Comparison of ENCODE assay signal across 8 cellular contexts in the genomic region with DNA sequence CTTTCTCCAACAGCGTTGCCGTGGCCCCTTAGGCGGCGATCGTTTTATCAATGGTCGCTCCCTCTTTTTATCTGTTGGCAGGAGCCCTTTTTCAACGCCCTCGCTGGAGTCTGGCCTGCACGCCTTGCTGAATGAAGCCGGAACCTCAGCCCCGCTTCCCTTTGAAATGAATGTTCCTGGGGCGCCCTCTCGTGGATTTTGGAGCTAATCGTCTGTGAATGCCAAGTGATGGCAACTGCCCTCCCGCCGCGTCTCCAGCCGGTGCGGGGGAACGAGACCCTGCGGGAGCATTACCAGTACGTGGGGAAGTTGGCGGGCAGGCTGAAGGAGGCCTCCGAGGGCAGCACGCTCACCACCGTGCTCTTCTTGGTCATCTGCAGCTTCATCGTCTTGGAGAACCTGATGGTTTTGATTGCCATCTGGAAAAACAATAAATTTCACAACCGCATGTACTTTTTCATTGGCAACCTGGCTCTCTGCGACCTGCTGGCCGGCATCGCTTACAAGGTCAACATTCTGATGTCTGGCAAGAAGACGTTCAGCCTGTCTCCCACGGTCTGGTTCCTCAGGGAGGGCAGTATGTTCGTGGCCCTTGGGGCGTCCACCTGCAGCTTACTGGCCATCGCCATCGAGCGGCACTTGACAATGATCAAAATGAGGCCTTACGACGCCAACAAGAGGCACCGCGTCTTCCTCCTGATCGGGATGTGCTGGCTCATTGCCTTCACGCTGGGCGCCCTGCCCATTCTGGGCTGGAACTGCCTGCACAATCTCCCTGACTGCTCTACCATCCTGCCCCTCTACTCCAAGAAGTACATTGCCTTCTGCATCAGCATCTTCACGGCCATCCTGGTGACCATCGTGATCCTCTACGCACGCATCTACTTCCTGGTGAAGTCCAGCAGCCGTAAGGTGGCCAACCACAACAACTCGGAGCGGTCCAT. TPM values are rescaled to one million over a fixed set of nuclear protein-coding genes. Genes with fewer than 3 reads are reported as not detected.
A peak's percentile ranks its signal among the peaks of the same experiment; 100 is the strongest.
DNase-seq lines count a peak whose midpoint lies in the region; ATAC-seq and TF ChIP-seq lines count a peak whose summit lies in the region.

No MANE protein-coding gene starts in this region.

- TF ChIP-seq CTCF in left ventricle myocardium inferior (IDR thresholded peaks at IDR 0.05; ENCODE audit: borderline replicate concordance) = peak; percentile 84

- peak overlapping the region; percentile 39 for H3K4me3 ChIP-seq in left ventricle myocardium inferior

- H3K4me1 ChIP-seq in left ventricle myocardium inferior = peaks cover 56% of the 10 kb centered on the region

- ATAC-seq in GM19397 (IDR thresholded peaks at IDR 0.05; ENCODE audit: unreplicated experiment) (peak; percentile 70), HG02970 (IDR thresholded peaks at IDR 0.05; ENCODE audit: low FRiP score, unreplicated experiment) (no peak)

- H3K36me3 ChIP-seq in left ventricle myocardium inferior = peaks cover 23% of the 10 kb centered on the region

- peaks cover 7% of the 10 kb centered on the region for H3K27me3 ChIP-seq in left ventricle myocardium inferior (ENCODE audit: low read depth)

- intact Hi-C loops in left ventricle myocardium inferior (cut with micrococcal nuclease) = loop anchor here (2.0 kb wide), 1 partner anchor 406 kb away; no protein-coding TSS in a partner anchor

- peak overlapping the region; percentile 69 for H3K27ac ChIP-seq in left ventricle myocardium inferior (replicated peaks)

- peak; percentile 89 for DNase-seq in Ammon's horn (ENCODE audit: low spot score)
- peak; percentile 90 for DNase-seq in NAMALWA (ENCODE audit: low spot score)
- DNase-seq in T follicular helper cell (ENCODE audit: low read depth) = peak; percentile 52
- peak; percentile 88 for DNase-seq in amniotic stem cell (lab: John Stamatoyannopoulos, UW)
- peak; percentile 87 for DNase-seq in left ventricle myocardium inferior
- peak; percentile 93 for DNase-seq in retina

- no peaks in the 10 kb centered on the region for H3K9me3 ChIP-seq in left ventricle myocardium inferior (replicated peaks)

RNA-seq across cellular contexts. Expression of a gene that starts 10.0 kb away (rescaled TPM):
- total RNA-seq in left ventricle myocardium inferior = 26.8 TPM
